In the genomic region with DNA sequence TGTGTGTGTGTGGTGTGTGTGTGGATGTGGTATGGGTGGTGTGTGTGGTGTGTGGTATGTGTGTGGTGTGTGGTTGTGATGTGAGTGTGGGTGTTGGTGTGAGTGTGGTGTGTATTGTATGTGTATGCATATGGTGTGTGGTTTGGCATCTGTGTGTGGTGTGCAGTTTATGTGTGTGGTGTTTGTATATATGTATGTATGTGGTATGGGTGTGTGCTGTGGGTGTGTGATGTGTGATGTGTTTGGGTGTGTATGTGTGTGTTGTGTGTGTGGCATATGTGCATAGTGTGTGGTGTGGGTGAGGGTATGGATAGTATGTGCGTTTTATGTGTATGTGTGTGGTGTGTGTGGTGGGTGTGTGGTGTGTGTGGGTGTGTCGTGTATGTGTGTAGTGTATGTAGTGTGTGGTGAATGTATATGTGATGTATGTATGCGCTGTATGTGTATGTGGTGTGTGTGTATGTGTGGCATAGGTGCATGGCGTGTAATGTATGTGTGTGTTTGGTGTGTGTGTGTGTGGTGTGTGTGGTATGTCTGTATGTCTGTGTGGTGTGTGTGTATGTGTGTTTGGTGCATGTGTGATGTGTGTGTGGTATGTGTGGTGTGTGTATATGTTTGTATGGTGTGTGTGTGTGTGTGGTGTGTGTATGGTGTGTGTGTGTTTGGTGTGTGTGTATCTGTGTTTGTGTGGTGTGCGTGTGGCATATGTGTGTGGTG, we compare ENCODE assay signal across 1 cellular context.
TF ChIP-seq lines count a peak whose summit lies in the region.

No MANE protein-coding gene starts in this region.

TF ChIP-seq in IMR-90, 13 proteins besides CTCF, POLR2A, EP300 and RAD21:
- TF ChIP-seq, protein P1, sequence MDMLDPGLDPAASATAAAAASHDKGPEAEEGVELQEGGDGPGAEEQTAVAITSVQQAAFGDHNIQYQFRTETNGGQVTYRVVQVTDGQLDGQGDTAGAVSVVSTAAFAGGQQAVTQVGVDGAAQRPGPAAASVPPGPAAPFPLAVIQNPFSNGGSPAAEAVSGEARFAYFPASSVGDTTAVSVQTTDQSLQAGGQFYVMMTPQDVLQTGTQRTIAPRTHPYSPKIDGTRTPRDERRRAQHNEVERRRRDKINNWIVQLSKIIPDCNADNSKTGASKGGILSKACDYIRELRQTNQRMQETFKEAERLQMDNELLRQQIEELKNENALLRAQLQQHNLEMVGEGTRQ (IDR thresholded peaks at IDR 0.05; ENCODE audit: low read depth, low read length) = no peak
- TF ChIP-seq SMC3 (IDR thresholded peaks at IDR 0.05; ENCODE audit: low read depth, low read length) (no peak), CEBPB (IDR thresholded peaks at IDR 0.05; ENCODE audit: low read depth, low read length) (no peak), CHD1 (IDR thresholded peaks at IDR 0.05; ENCODE audit: low read depth, low read length) (no peak), RFX5 (IDR thresholded peaks at IDR 0.05; ENCODE audit: low read depth, low read length) (no peak)
TF ChIP-seq in IMR-90: peak in this region for 0.
